In the genomic region with DNA sequence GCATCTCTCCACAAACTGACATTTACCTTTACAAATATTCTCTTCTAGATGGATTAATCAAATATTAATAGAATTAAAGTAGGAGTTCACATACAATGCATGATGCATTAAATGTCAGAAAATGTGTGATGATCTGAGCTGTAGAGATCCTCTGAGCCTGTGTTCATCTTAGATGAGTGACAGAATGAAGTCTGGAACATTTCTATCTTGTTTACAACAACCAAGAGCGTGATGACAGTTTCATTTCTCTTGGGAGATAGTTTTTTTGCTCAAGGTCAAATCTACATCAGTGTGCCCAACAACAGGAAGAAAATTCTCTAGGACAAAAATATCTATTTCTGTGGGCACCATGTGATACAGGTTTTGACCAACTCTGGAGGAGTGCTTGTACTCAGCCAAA, we compare ENCODE assay signal across 30 cellular contexts.
"Had no signal": no experiment of that assay in that cellular context is flagged by ENCODE, and none has a peak within 500 bp of the region (broad histone marks: within the 10 kb centered on the region; RNA-seq: fewer than 3 reads in every experiment).

No MANE protein-coding gene starts in this region.

- ATAC-seq: activated CD8-positive, alpha-beta T cell treated with anti-CD3 and anti-CD28 coated beads for 36 hours; activated naive CD4-positive, alpha-beta T cell treated with anti-CD3 and anti-CD28 coated beads, Interleukin-2, amount 50 U/mL, for 72 hours; activated T-cell treated with anti-CD3 and anti-CD28 coated beads, Interleukin-2, amount 50 U/mL, for 4 hours; activated T-cell treated with anti-CD3 and anti-CD28 coated beads, Interleukin-2, amount 50 U/mL, for 72 hours; activated T-helper 17 cell treated with anti-CD3 and anti-CD28 coated beads, Interleukin-2, amount 50 U/mL, for 72 hours had no signal

- DNase-seq: activated B cell treated with CpG ODN at 0.5 μM for 24 hours; activated CD4-positive, alpha-beta memory T cell treated with anti-CD3 and anti-CD28 coated beads for 36 hours; activated CD4-positive, alpha-beta T cell treated with anti-CD3 and anti-CD28 coated beads for 4 hours; activated CD4-positive, alpha-beta T cell treated with anti-CD3 and anti-CD28 coated beads, Interleukin-2, amount 10 ng/mL, durations not matched to agents 24 days and 14 days; activated CD4-positive, alpha-beta T cell treated with anti-CD3 and anti-CD28 coated beads, Interleukin-2, amount 50 U/mL, for 1 hour; activated CD4-positive, alpha-beta T cell treated with anti-CD3 and anti-CD28 coated beads, Interleukin-2, amount 50 U/mL, for 4 hours; activated CD4-positive, CD25-positive, alpha-beta regulatory T cell treated with anti-CD3 and anti-CD28 coated beads, Interleukin-2, amount 50 U/mL, for 72 hours; activated CD8-positive, alpha-beta memory T cell treated with anti-CD3 and anti-CD28 coated beads, Interleukin-2, amount 50 U/mL, for 4 hours; activated CD8-positive, alpha-beta T cell treated with anti-CD3 and anti-CD28 coated beads for 36 hours; activated effector memory CD4-positive, alpha-beta T cell treated with anti-CD3 and anti-CD28 coated beads, Interleukin-2, amount 50 U/mL, for 16 hours; activated gamma-delta T cell treated with Interleukin-2 at 50 U/mL for 16 hours; activated naive CD4-positive, alpha-beta T cell; activated naive CD4-positive, alpha-beta T cell treated with anti-CD3 and anti-CD28 coated beads for 36 hours; activated naive CD4-positive, alpha-beta T cell treated with anti-CD3 and anti-CD28 coated beads, Interleukin-2, amount 50 U/mL, for 16 hours; activated naive CD8-positive, alpha-beta T cell treated with anti-CD3 and anti-CD28 coated beads for 36 hours; activated T-cell treated with anti-CD3 and anti-CD28 coated beads for 4 hours; activated T-cell treated with anti-CD3 and anti-CD28 coated beads, Interleukin-2, amount 50 U/mL, for 1 hour; activated T-cell treated with anti-CD3 and anti-CD28 coated beads, Interleukin-2, amount 50 U/mL, for 4 hours; activated T-cell treated with anti-CD3 and anti-CD28 coated beads, Interleukin-2, amount 50 U/mL, for 72 hours; adrenal gland; amniotic stem cell; aorta; cerebellar nuclear complex; T-helper 1 cell; T-helper 2 cell; T-helper 9 cell had no signal

- H3K27ac ChIP-seq: adrenal gland, cardiac muscle cell, VCaP had no signal

- H3K4me3 ChIP-seq: adrenal gland, cardiac muscle cell had no signal

- H3K36me3 ChIP-seq: adrenal gland, cardiac muscle cell had no signal

- H3K27me3 ChIP-seq: adrenal gland, cardiac muscle cell had no signal
